ENCODE assay signal across 18 cellular contexts in genomic region chrX:136260801-136261200, GRCh38. TPM values are rescaled to one million over a fixed set of nuclear protein-coding genes. Genes with fewer than 3 reads are reported as not detected.
DNase-seq lines count a peak whose midpoint lies in the region; ATAC-seq and TF ChIP-seq lines count a peak whose summit lies in the region.
"Had no signal": no experiment of that assay in that cellular context is flagged by ENCODE, and none has a peak within 500 bp of the region (broad histone marks: within the 10 kb centered on the region; RNA-seq: fewer than 3 reads in every experiment).

No MANE protein-coding gene starts in this region.

- H3K4me3 ChIP-seq in RWPE2 (ENCODE audit: severe bottlenecking) = no peak overlapping the region
- no peak overlapping the region for H3K4me3 ChIP-seq in esophagus muscularis mucosa
- no peak overlapping the region for H3K4me3 ChIP-seq in skeletal muscle cell (ENCODE audit: low read depth, low read length)
- H3K4me3 ChIP-seq in upper lobe of left lung = no peak overlapping the region
- H3K4me3 ChIP-seq: gastrocnemius medialis, HAP-1, skin epidermis, transverse colon had no signal

- H3K27ac ChIP-seq in RWPE2 (ENCODE audit: poor library complexity, severe bottlenecking) (peak overlapping the region; percentile 58), esophagus muscularis mucosa (replicated peaks in 1 of 4) (peak overlapping the region; percentile 4 to 74 (median 59)), upper lobe of left lung (no peak overlapping the region)

- H3K36me3 ChIP-seq in RWPE2 (ENCODE audit: low read depth) (no peaks in the 10 kb centered on the region), esophagus muscularis mucosa (no peaks in the 10 kb centered on the region), upper lobe of left lung (no peaks in the 10 kb centered on the region)
- H3K36me3 ChIP-seq: gastrocnemius medialis, HAP-1, transverse colon had no signal

- ATAC-seq in RWPE2 (ENCODE audit: low read depth) (peak; percentile 74), GM18870 (IDR thresholded peaks at IDR 0.05; ENCODE audit: unreplicated experiment) (no peak), upper lobe of left lung (ENCODE audit: low FRiP score in 2 of 2) (no peak)
- ATAC-seq: gastrocnemius medialis; left cardiac atrium; natural killer cell treated with Interleukin-12 subunit alpha and Interleukin-12 subunit beta and Interleukin-15 and Interleukin-18, amount 100 ng/mL, for 72 hours had no signal

- TF ChIP-seq EP300 in esophagus muscularis mucosa (IDR thresholded peaks at IDR 0.05) (no peak), upper lobe of left lung (IDR thresholded peaks at IDR 0.05) (no peak)

- intact Hi-C loops in esophagus muscularis mucosa (cut with DNase I) = no loop called here

- 100% methylated on average over 1 of the region's 1 CpG for WGBS in esophagus muscularis mucosa
- 75 to 91% methylated on average over 1 of the region's 1 CpG for WGBS in upper lobe of left lung, 2 donors

- DNase-seq in GM04504 (ENCODE audit: low read depth) (peak; percentile 58), RWPE2 (ENCODE audit: low spot score) (no peak), esophagus muscularis mucosa (ENCODE audit: extremely low spot score) (no peak), skeletal muscle cell (ENCODE audit: low read depth) (peak; percentile 73), upper lobe of left lung (no peak), NCI-H2171 (lab: John Stamatoyannopoulos, UW) (no peak)
- DNase-seq in effector CD8-positive, alpha-beta T cell (lab: John Stamatoyannopoulos, UW) = no peak
- DNase-seq: activated CD4-positive, alpha-beta T cell treated with anti-CD3 and anti-CD28 coated beads for 4 hours; caudate nucleus; gastrocnemius medialis; left cardiac atrium; NCI-H1694; T-helper 1 cell; transverse colon had no signal

- H3K9me3 ChIP-seq in RWPE2 (ENCODE audit: severe bottlenecking) (no peaks in the 10 kb centered on the region), esophagus muscularis mucosa (no peaks in the 10 kb centered on the region), upper lobe of left lung (no peaks in the 10 kb centered on the region)
- H3K9me3 ChIP-seq: gastrocnemius medialis, HAP-1, transverse colon had no signal

- TF ChIP-seq POLR2A in esophagus muscularis mucosa (IDR thresholded peaks at IDR 0.05; ENCODE audit: low read depth) (no peak), upper lobe of left lung (IDR thresholded peaks at IDR 0.05) (no peak)

- H3K4me1 ChIP-seq in RWPE2 (ENCODE audit: insufficient read depth, poor library complexity, severe bottlenecking) (peaks cover 7% of the 10 kb centered on the region), esophagus muscularis mucosa (peaks cover 8 to 44% (median 36%) of the 10 kb centered on the region in 4 donors), upper lobe of left lung (peaks cover 0 to 6% (median 0%) of the 10 kb centered on the region in 4 donors)
- H3K4me1 ChIP-seq: HAP-1, transverse colon had no signal

- no peaks in the 10 kb centered on the region for H3K27me3 ChIP-seq in RWPE2 (ENCODE audit: insufficient read depth, poor library complexity, severe bottlenecking)
- no peaks in the 10 kb centered on the region for H3K27me3 ChIP-seq in esophagus muscularis mucosa
- no peaks in the 10 kb centered on the region for H3K27me3 ChIP-seq in upper lobe of left lung
- H3K27me3 ChIP-seq: gastrocnemius medialis, transverse colon had no signal

- TF ChIP-seq CTCF in RWPE2 (IDR thresholded peaks at IDR 0.05; ENCODE audit: poor library complexity, severe bottlenecking) (no peak), esophagus muscularis mucosa (IDR thresholded peaks at IDR 0.05) (no peak), upper lobe of left lung (IDR thresholded peaks at IDR 0.05) (no peak)

RNA-seq across cellular contexts. Expression of gene MAP7D3, which starts 9.6 kb away (rescaled TPM):
- total RNA-seq in esophagus muscularis mucosa (10 to 100 TPM; 14.5 to 21.2 (median 17.1) TPM), upper lobe of left lung (10 to 100 TPM in 3 of 6 donors, 1 to 10 TPM in 3; 4.8 to 19.9 (median 9.3) TPM)

RNA-seq across cellular contexts. Expression of gene ADGRG4, which starts 40.0 kb away (rescaled TPM):
- total RNA-seq in esophagus muscularis mucosa (under 1 TPM in 3 of 4 donors, not detected in 1; under 0.01 to 0.17 (median 0.06) TPM), upper lobe of left lung (under 1 TPM in 5 of 6 donors, not detected in 1; under 0.01 to 0.17 (median 0.10) TPM)
- total RNA-seq: natural killer cell treated with Interleukin-12 subunit alpha and Interleukin-12 subunit beta and Interleukin-15 and Interleukin-18, amount 100 ng/mL, for 72 hours had no signal

Comparison
In these comparisons a context has a peak if more than half of its experiments do, and no peak if none do; other contexts are left out.
1. DNase-seq: peak in GM04504 (single experiment) and skeletal muscle cell (single experiment); none in RWPE2 (single experiment), esophagus muscularis mucosa (single experiment), upper lobe of left lung (0 of 2), effector CD8-positive, alpha-beta T cell (single experiment) and NCI-H2171 (single experiment).
2. H3K27ac ChIP-seq: peak in RWPE2 (single experiment) and esophagus muscularis mucosa (4 of 4); none in upper lobe of left lung (0 of 4).